6 cellular contexts compared by ENCODE assay signal in genomic region chr19:35645680-35646511, GRCh38. TPM values are rescaled to one million over a fixed set of nuclear protein-coding genes. Genes with fewer than 3 reads are reported as not detected.
A peak's percentile ranks its signal among the peaks of the same experiment; 100 is the strongest.
DNase-seq lines count a peak whose midpoint lies in the region; ATAC-seq, FAIRE-seq and TF ChIP-seq lines count a peak whose summit lies in the region.

No MANE protein-coding gene starts in this region.

- H4K20me1 ChIP-seq in GM23338 (replicated peaks; ENCODE audit: insufficient read depth), result peaks cover 3% of the 10 kb centered on the region; the same call in 1 of the 2 replicates

- H3K9me3 Mint-ChIP-seq in GM23338 (no peaks in the 10 kb centered on the region), activated B cell treated with CpG ODN at 0.5 μM for 24 hours (no peaks in the 10 kb centered on the region)

- peak overlapping the region; percentile 78 for H3K4me3 ChIP-seq in GM23338
- no peak overlapping the region for H3K4me3 ChIP-seq in neuron (ENCODE audit: low read length)

- H3K27ac Mint-ChIP-seq in GM23338 (no peak overlapping the region), activated B cell treated with CpG ODN at 0.5 μM for 24 hours (peak overlapping the region; percentile 78)

- DNase-seq in GM23338 (ENCODE audit: low spot score) (peak; percentile 29), activated B cell treated with CpG ODN at 0.5 μM for 24 hours (no peak), RCC 7860 (ENCODE audit: low spot score) (no peak), NCI-H2171 treated with DMSO at 0.1 percent for 48 hours (lab: John Stamatoyannopoulos, UW) (no peak), NCI-H748 (lab: John Stamatoyannopoulos, UW; ENCODE audit: unreplicated experiment) (no peak)

- ATAC-seq in GM23338, result no peak
- ATAC-seq in activated B cell treated with CpG ODN at 0.5 μM for 24 hours (ENCODE audit: low read depth), result no peak

- H3K27me3 ChIP-seq in GM23338 (ENCODE audit: insufficient read depth) (peaks cover 27% of the 10 kb centered on the region; the same call in 1 of the 2 replicates), neuron (ENCODE audit: insufficient read depth, low read length) (no peaks in the 10 kb centered on the region)

- H3K9me2 ChIP-seq in GM23338 (ENCODE audit: insufficient read depth), result no peaks in the 10 kb centered on the region

- no peak for TF ChIP-seq CTCF in GM23338 (conservative IDR thresholded peaks at IDR 0.05; ENCODE audit: low read depth in 2 of 2)
- TF ChIP-seq CTCF in activated B cell treated with CpG ODN at 0.5 μM for 24 hours (IDR thresholded peaks at IDR 0.05), result no peak

- POLR2A ChIA-PET in activated B cell treated with CpG ODN at 0.5 μM for 24 hours (lab: Charles Lee), result interaction anchor here (1.1 kb wide), 1 partner anchor 9 kb away, joined by 3 read pairs; no protein-coding TSS in a partner anchor

- H3K27me3 Mint-ChIP-seq in GM23338 (ENCODE audit: insufficient read depth, low read depth, poor library complexity), result peaks cover 30% of the 10 kb centered on the region
- no peaks in the 10 kb centered on the region for H3K27me3 Mint-ChIP-seq in activated B cell treated with CpG ODN at 0.5 μM for 24 hours

- intact Hi-C loops in activated B cell treated with CpG ODN at 0.5 μM for 24 hours (cut with micrococcal nuclease), result loop anchor here (10.0 kb wide), 2 partner anchors 409 to 469 kb away; partner anchors contain the start of genes OVOL3, POLR2I, TBCB and THAP8

- CTCF ChIA-PET in activated B cell treated with CpG ODN at 0.5 μM for 24 hours (lab: Charles Lee), result no interaction called here

- H3K27ac ChIP-seq in GM23338 (ENCODE audit: low read depth), result no peak overlapping the region

- H3K79me2 ChIP-seq in GM23338 (replicated peaks; ENCODE audit: insufficient read depth), result peaks cover 21% of the 10 kb centered on the region

- H3K36me3 Mint-ChIP-seq in GM23338 (ENCODE audit: low read depth), result peaks cover 1% of the 10 kb centered on the region
- peaks cover 14% of the 10 kb centered on the region for H3K36me3 Mint-ChIP-seq in activated B cell treated with CpG ODN at 0.5 μM for 24 hours (ENCODE audit: low read depth)

- H2AFZ ChIP-seq in GM23338, result peak overlapping the region; percentile 81; the same call in 1 of the 2 replicates
- peak overlapping the region; percentile 75 for H2AFZ ChIP-seq in neuron (ENCODE audit: low read depth, low read length)

- 0 out of 2 replicates have a peak, but pooled peaks cover 12% of the 10 kb centered on the region for H3F3A ChIP-seq in GM23338 (replicated peaks; ENCODE audit: low read depth)

- H3K4me1 ChIP-seq in GM23338 (ENCODE audit: insufficient read depth) (peaks cover 24% of the 10 kb centered on the region), neuron (ENCODE audit: insufficient read depth, low read length) (peaks cover 22% of the 10 kb centered on the region)

- peak overlapping the region; percentile 95 for H3K4me2 ChIP-seq in GM23338

- H3K4me1 Mint-ChIP-seq in GM23338 (peaks cover 29% of the 10 kb centered on the region), activated B cell treated with CpG ODN at 0.5 μM for 24 hours (peaks cover 46% of the 10 kb centered on the region)

- H3K4me3 Mint-ChIP-seq in GM23338 (peak overlapping the region; percentile 83; the same call in 1 of the 3 replicates), activated B cell treated with CpG ODN at 0.5 μM for 24 hours (no peak overlapping the region)

- no peaks in the 10 kb centered on the region for H3K36me3 ChIP-seq in GM23338 (ENCODE audit: insufficient read depth)
- H3K36me3 ChIP-seq in neuron (ENCODE audit: insufficient read depth, low read length), result peaks cover 7% of the 10 kb centered on the region

- no peaks in the 10 kb centered on the region for H3K9me3 ChIP-seq in neuron (ENCODE audit: low read length)

- no peak for FAIRE-seq in RCC 7860 (lab: Jason Lieb, UNC)

TF ChIP-seq in GM23338, 12 proteins besides CTCF, POLR2A, EP300 and RAD21:
- TF ChIP-seq ZNF114 (CRISPR knock-in tag; IDR thresholded peaks at IDR 0.05) (no peak), EZH2 (IDR thresholded peaks at IDR 0.05; ENCODE audit: low read depth, unreplicated experiment) (no peak)

RNA-seq across cellular contexts. Expression of gene COX6B1, which starts 2.2 kb away (rescaled TPM):
- 564 and 722 TPM in 2 replicates for total RNA-seq in GM23338 (2014; rRNA removed; shearing (Covaris generic))
- polyA plus RNA-seq in GM23338 (2016; fragmentation: Nextera tagmentation; extraction: Ambion mirVana), result 1,532 and 1,702 TPM in 2 replicates
- 334 and 401 TPM in 2 replicates for total RNA-seq in activated B cell treated with CpG ODN at 0.5 μM for 24 hours

RNA-seq across cellular contexts. Expression of gene ETV2, which starts 4.4 kb away (rescaled TPM):
- total RNA-seq in GM23338 (2014; rRNA removed; shearing (Covaris generic)), result 0.87 TPM in 1 of 2 replicates, not detected in the other
- polyA plus RNA-seq in GM23338 (2016; fragmentation: Nextera tagmentation; extraction: Ambion mirVana), result 1.5 and 1.7 TPM in 2 replicates
- total RNA-seq in activated B cell treated with CpG ODN at 0.5 μM for 24 hours, result 0.32 TPM in 1 of 2 replicates, not detected in the other

RNA-seq across cellular contexts. Expression of gene RBM42, which starts 17.1 kb away (rescaled TPM):
- 58.3 and 74.7 TPM in 2 replicates for total RNA-seq in GM23338 (2014; rRNA removed; shearing (Covaris generic))
- polyA plus RNA-seq in GM23338 (2016; fragmentation: Nextera tagmentation; extraction: Ambion mirVana), result 78.2 and 82.9 TPM in 2 replicates
- 73.6 and 76.1 TPM in 2 replicates for total RNA-seq in activated B cell treated with CpG ODN at 0.5 μM for 24 hours

RNA-seq across cellular contexts. Expression of gene UPK1A, which starts 20.4 kb away (rescaled TPM):
- 0.42 TPM in 1 of 2 replicates, not detected in the other for total RNA-seq in GM23338 (2014; rRNA removed; shearing (Covaris generic))
- polyA plus RNA-seq in GM23338 (2016; fragmentation: Nextera tagmentation; extraction: Ambion mirVana), result 1.0 and 1.5 TPM in 2 replicates
- total RNA-seq in activated B cell treated with CpG ODN at 0.5 μM for 24 hours, result not detected in 2 replicates

RNA-seq across cellular contexts. Expression of gene HAUS5, which starts 33.4 kb away (rescaled TPM):
- 17.9 and 21.9 TPM in 2 replicates for total RNA-seq in GM23338 (2014; rRNA removed; shearing (Covaris generic))
- 22.3 and 23.2 TPM in 2 replicates for polyA plus RNA-seq in GM23338 (2016; fragmentation: Nextera tagmentation; extraction: Ambion mirVana)
- total RNA-seq in activated B cell treated with CpG ODN at 0.5 μM for 24 hours, result 31.5 and 36.1 TPM in 2 replicates
